In genomic region chr10:124087672-124088634, GRCh38 we compare ENCODE assay signal across 13 cellular contexts. TPM values are rescaled to one million over a fixed set of nuclear protein-coding genes. Genes with fewer than 3 reads are reported as not detected.
A peak's percentile ranks its signal among the peaks of the same experiment; 100 is the strongest.
DNase-seq lines count a peak whose midpoint lies in the region; ATAC-seq and TF ChIP-seq lines count a peak whose summit lies in the region.
"Had no signal": no experiment of that assay in that cellular context is flagged by ENCODE, and none has a peak within 500 bp of the region (broad histone marks: within the 10 kb centered on the region; RNA-seq: fewer than 3 reads in every experiment).

No MANE protein-coding gene starts in this region.

- peaks cover 0 to 29% of the 10 kb centered on the region in 2 donors for H3K4me1 ChIP-seq in lung (ENCODE audit: control insufficient read depth in 2 of 2, insufficient read depth in 2 of 2, low read length in 2 of 2)
- H3K4me1 ChIP-seq in upper lobe of right lung = peaks cover 36% of the 10 kb centered on the region
- H3K4me1 ChIP-seq in Caco-2 = no peaks in the 10 kb centered on the region

- DNase-seq in NCI-H748 (lab: John Stamatoyannopoulos, UW; ENCODE audit: unreplicated experiment) (peak; percentile 44), NCI-H748 treated with DMSO at 0.1 percent for 48 hours (lab: John Stamatoyannopoulos, UW) (no peak), SHP77 treated with DMSO at 0.1 percent for 48 hours (lab: John Stamatoyannopoulos, UW) (peak; percentile 81), lung (ENCODE audit: low spot score) (peak; percentile 84), upper lobe of right lung (peak; percentile 89), WERI-Rb-1 (no peak), Caco-2 (no peak)
- DNase-seq: ACHN, kidney glomerular epithelial cell, NCI-H524 had no signal

- no peak overlapping the region for H3K27ac Mint-ChIP-seq in Caco-2 (ENCODE audit: unreplicated experiment)
- H3K27ac Mint-ChIP-seq: T-helper 1 cell treated with Interleukin-12 subunit alpha and Interleukin-12 subunit beta and Interleukin-4 antibody, amounts not matched to agents 30 μg/mL and 1 μg/mL, for 36 hours had no signal

- H3K4me1 Mint-ChIP-seq in Caco-2 (ENCODE audit: low read depth, unreplicated experiment) = peaks cover 6% of the 10 kb centered on the region

- CTCF ChIA-PET in Caco-2 (lab: Charles Lee) = no interaction called here

- ATAC-seq in lung (ENCODE audit: insufficient read depth, low FRiP score) = peak; percentile 9
- ATAC-seq in upper lobe of right lung = peak; percentile 58
- no peak for ATAC-seq in activated CD4-positive, CD25-positive, alpha-beta regulatory T cell treated with anti-CD3 and anti-CD28 coated beads, Interleukin-2, amount 50 U/mL, for 24 hours

- no peak overlapping the region for H3K4me3 Mint-ChIP-seq in Caco-2 (ENCODE audit: unreplicated experiment)
- H3K4me3 Mint-ChIP-seq: T-helper 1 cell treated with Interleukin-12 subunit alpha and Interleukin-12 subunit beta and Interleukin-4 antibody, amounts not matched to agents 30 μg/mL and 1 μg/mL, for 36 hours had no signal

- H3K9me3 ChIP-seq in lung (ENCODE audit: control insufficient read depth in 2 of 2, insufficient read depth in 1 of 2, low read length in 1 of 2) (no peaks in the 10 kb centered on the region), upper lobe of right lung (no peaks in the 10 kb centered on the region), WERI-Rb-1 (ENCODE audit: severe bottlenecking) (no peaks in the 10 kb centered on the region), Caco-2 (no peaks in the 10 kb centered on the region)
- H3K9me3 ChIP-seq: breast epithelium had no signal

- H3K36me3 ChIP-seq in lung (ENCODE audit: control insufficient read depth in 2 of 2, insufficient read depth in 2 of 2, low read length in 2 of 2) (no peaks in the 10 kb centered on the region), upper lobe of right lung (no peaks in the 10 kb centered on the region), WERI-Rb-1 (no peaks in the 10 kb centered on the region), Caco-2 (ENCODE audit: control insufficient read depth, insufficient read depth, low read length) (no peaks in the 10 kb centered on the region)
- H3K36me3 ChIP-seq: breast epithelium had no signal

- 71 to 85% methylated on average over 27 of the region's 27 CpGs for WGBS in lung, 2 donors

- intact Hi-C loops in upper lobe of right lung (cut with DNase I) (no loop called here), Caco-2 (cut with micrococcal nuclease; ENCODE audit: unreplicated experiment) (no loop called here)

- H3K9me3 Mint-ChIP-seq in Caco-2 (ENCODE audit: unreplicated experiment) = no peaks in the 10 kb centered on the region
- H3K9me3 Mint-ChIP-seq: T-helper 1 cell treated with Interleukin-12 subunit alpha and Interleukin-12 subunit beta and Interleukin-4 antibody, amounts not matched to agents 30 μg/mL and 1 μg/mL, for 36 hours had no signal

- peak overlapping the region in 1 of 2 donors; percentile 17 for H3K27ac ChIP-seq in lung (ENCODE audit: low read depth in 1 of 2, low read length in 1 of 2)
- H3K27ac ChIP-seq in upper lobe of right lung = peak overlapping the region; percentile 55
- no peak overlapping the region for H3K27ac ChIP-seq in WERI-Rb-1

- H3K36me3 Mint-ChIP-seq in Caco-2 (ENCODE audit: insufficient read depth, unreplicated experiment) = peaks cover 12% of the 10 kb centered on the region

- H3K4me3 ChIP-seq in lung (no peak overlapping the region), upper lobe of right lung (no peak overlapping the region), WERI-Rb-1 (ENCODE audit: low read depth, low read length) (no peak overlapping the region), Caco-2 (ENCODE audit: low read depth, low read length) (no peak overlapping the region)

- POLR2A ChIA-PET in Caco-2 (lab: Charles Lee) = no interaction called here

- no peaks in the 10 kb centered on the region for H3K27me3 Mint-ChIP-seq in Caco-2 (ENCODE audit: insufficient read depth, unreplicated experiment)

- TF ChIP-seq CTCF in lung (IDR thresholded peaks at IDR 0.05; ENCODE audit: control extremely low read depth, extremely low read depth) (no peak), upper lobe of right lung (IDR thresholded peaks at IDR 0.05) (no peak), WERI-Rb-1 (IDR thresholded peaks at IDR 0.05; ENCODE audit: low read depth, low read length) (no peak), Caco-2 (IDR thresholded peaks at IDR 0.05; ENCODE audit: insufficient read depth in 1 of 2, low read depth in 1 of 2, low read length in 1 of 2, severe bottlenecking in 1 of 2, unreplicated experiment in 1 of 2) (no peak)

- H3K27me3 ChIP-seq in lung (ENCODE audit: control insufficient read depth, insufficient read depth) = no peaks in the 10 kb centered on the region
- no peaks in the 10 kb centered on the region for H3K27me3 ChIP-seq in upper lobe of right lung
- peaks cover 17% of the 10 kb centered on the region for H3K27me3 ChIP-seq in WERI-Rb-1 (ENCODE audit: insufficient read depth, low read depth, severe bottlenecking)
- H3K27me3 ChIP-seq in Caco-2 (replicated peaks; ENCODE audit: control insufficient read depth, insufficient read depth, low read length) = no peaks in the 10 kb centered on the region
- H3K27me3 ChIP-seq: breast epithelium had no signal

- no TSS peak for BruUV-seq in Caco-2 (replicated peaks; lab: Mats Ljungman, UMichigan)

RNA-seq across cellular contexts. Expression of gene CHST15, which starts 5.4 kb away (rescaled TPM):
- total RNA-seq in lung = 10 to 100 TPM; 30.9 to 42.6 TPM
- polyA plus RNA-seq in lung = 10 to 100 TPM in 1 of 2 donors, 1 to 10 TPM in 1; 5.4 to 45.3 TPM
- 49.2 TPM for total RNA-seq in upper lobe of right lung
- 26.1 and 26.7 TPM in 2 replicates for total RNA-seq in Caco-2 (2022)

Comparison
In these comparisons a context has a peak if more than half of its experiments do, and no peak if none do; other contexts are left out.
1. DNase-seq: peak in NCI-H748 (single experiment), SHP77 treated with DMSO at 0.1 percent for 48 hours (single experiment), lung (single experiment) and upper lobe of right lung (single experiment); none in NCI-H748 treated with DMSO at 0.1 percent for 48 hours (single experiment), WERI-Rb-1 (single experiment) and Caco-2 (0 of 2).
2. ATAC-seq: peak in lung (single experiment) and upper lobe of right lung (single experiment); none in activated CD4-positive, CD25-positive, alpha-beta regulatory T cell treated with anti-CD3 and anti-CD28 coated beads, Interleukin-2, amount 50 U/mL, for 24 hours (0 of 2).